8 cellular contexts compared by ENCODE assay signal in the genomic region with DNA sequence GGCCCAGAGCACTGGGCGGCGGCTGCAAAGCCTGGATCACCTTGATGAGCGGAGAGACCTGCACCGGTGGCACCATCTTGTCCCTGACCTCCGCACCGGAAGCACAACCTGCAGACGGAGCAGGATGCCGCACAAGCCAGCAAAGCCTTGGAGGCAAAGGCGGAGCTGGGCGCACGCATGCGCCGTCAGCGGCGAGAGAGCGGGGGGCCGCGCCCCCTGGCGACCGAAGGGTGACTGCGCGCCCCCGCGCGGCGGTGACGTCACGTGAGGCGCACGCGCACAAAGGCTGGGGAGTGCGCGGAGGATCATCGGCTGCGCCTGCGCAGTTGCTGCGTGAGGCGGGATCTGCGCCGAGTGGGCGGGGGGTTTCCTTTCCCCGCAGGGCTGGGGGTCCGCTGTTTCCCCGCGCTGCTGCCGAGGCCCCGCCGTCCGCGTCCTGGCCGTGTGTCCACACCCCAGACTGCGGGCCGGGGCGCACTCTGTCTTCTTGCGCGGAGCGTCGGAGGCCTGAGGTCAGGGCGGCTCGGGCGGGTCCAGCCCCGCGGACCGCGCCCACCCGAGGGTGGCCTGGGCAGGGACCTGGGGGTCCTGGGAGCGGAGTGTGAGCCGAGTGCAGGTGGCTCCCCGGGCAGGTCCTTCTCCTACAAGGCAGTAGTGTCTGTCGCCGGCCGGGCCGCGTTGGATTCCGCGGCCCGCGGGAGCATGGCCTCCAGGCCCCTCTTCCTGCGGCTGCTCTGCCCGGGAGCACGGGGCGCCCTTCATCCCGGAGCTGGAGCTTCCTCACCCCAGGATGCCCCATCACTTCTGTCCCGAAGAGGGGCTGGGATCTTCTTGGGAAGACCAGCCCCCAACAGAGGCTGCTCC. TPM values are rescaled to one million over a fixed set of nuclear protein-coding genes. Genes with fewer than 3 reads are reported as not detected.
A peak's percentile ranks its signal among the peaks of the same experiment; 100 is the strongest.
DNase-seq lines count a peak whose midpoint lies in the region; ATAC-seq and TF ChIP-seq lines count a peak whose summit lies in the region.

Gene ATP5ME (minus strand): TSS at position 105 of the 864 bp plus-strand sequence. CDS start 29 bp downstream, at position 76.
A gene with protein sequence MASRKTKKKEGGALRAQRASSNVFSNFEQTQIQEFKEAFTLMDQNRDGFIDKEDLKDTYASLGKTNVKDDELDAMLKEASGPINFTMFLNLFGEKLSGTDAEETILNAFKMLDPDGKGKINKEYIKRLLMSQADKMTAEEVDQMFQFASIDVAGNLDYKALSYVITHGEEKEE (plus strand): TSS at position 371 of the 864 bp plus-strand sequence. CDS start 3,485 bp downstream, outside the sequence.

- TF ChIP-seq EP300 in SK-N-SH (IDR thresholded peaks at IDR 0.05; ENCODE audit: borderline replicate concordance in 1 of 2, low read depth in 1 of 2, low read length in 1 of 2), result no peak

- H3K4me1 Mint-ChIP-seq in activated naive CD4-positive, alpha-beta T cell treated with anti-CD3 and anti-CD28 coated beads, Interleukin-2, amount 50 U/mL, for 24 hours, result peaks cover 5% of the 10 kb centered on the region

- TF ChIP-seq POLR2A in testis (IDR thresholded peaks at IDR 0.05), result peak; percentile 59

- H3F3A ChIP-seq in SK-N-SH (replicated peaks; ENCODE audit: insufficient read depth), result no peaks in the 10 kb centered on the region

- POLR2A ChIA-PET in SK-N-SH (lab: Yijun Ruan, JAX), result interaction anchor here (1.0 to 2.5 kb wide), 3 partner anchors 8 to 10 kb away, joined by 4 to 24 read pairs (median 8); no protein-coding TSS in a partner anchor

- H3K27ac Mint-ChIP-seq in activated naive CD4-positive, alpha-beta T cell treated with anti-CD3 and anti-CD28 coated beads, Interleukin-2, amount 50 U/mL, for 24 hours, result peak within 1 kb of the TSS; percentile 92

- 0% methylated on average over 15 of the region's 84 CpGs for WGBS in SK-N-SH (ENCODE audit: low lambda C conversion rate)
- 0% methylated on average over 2 to 61 of the region's 84 CpGs for WGBS in testis, 2 donors

- H3K27me3 ChIP-seq in SK-N-SH (ENCODE audit: insufficient read depth), result no peaks in the 10 kb centered on the region
- H3K27me3 ChIP-seq in testis, result no peaks in the 10 kb centered on the region

- peak within 1 kb of the TSS; percentile 72 for H2AFZ ChIP-seq in SK-N-SH (ENCODE audit: low read depth)

- H3K36me3 Mint-ChIP-seq in activated naive CD4-positive, alpha-beta T cell treated with anti-CD3 and anti-CD28 coated beads, Interleukin-2, amount 50 U/mL, for 24 hours, result peaks cover 4% of the 10 kb centered on the region

- peak within 1 kb of the TSS; percentile 88 for H3K4me3 Mint-ChIP-seq in activated naive CD4-positive, alpha-beta T cell treated with anti-CD3 and anti-CD28 coated beads, Interleukin-2, amount 50 U/mL, for 24 hours

- intact Hi-C loops in testis (cut with DNase I; ENCODE audit: low total_unique reads), result no loop called here

- CTCF ChIA-PET in SK-N-SH (lab: Yijun Ruan, JAX), result interaction anchor here (0.6 to 2.8 kb wide), 12 partner anchors 10 to 955 kb away, joined by 3 to 20 read pairs (median 4); no protein-coding TSS in a partner anchor

- H3K27ac ChIP-seq in SK-N-SH (ENCODE audit: low read depth in 2 of 2, low read length in 1 of 2) (peak within 1 kb of the TSS; percentile 63 to 84), testis (peak within 1 kb of the TSS; percentile 96 to 97)

- TF ChIP-seq CTCF in GM10266 (IDR thresholded peaks at IDR 0.05; ENCODE audit: control insufficient read depth, insufficient read depth, low read depth, missing control alignments) (peak; percentile 98), SK-N-SH (IDR thresholded peaks at IDR 0.05) (peak; percentile 82), omental fat pad (IDR thresholded peaks at IDR 0.05) (peak in 2 of 3 donors; percentile 44 to 70), testis (IDR thresholded peaks at IDR 0.05) (peak; percentile 79 to 98 (median 98))

- H3K9me3 ChIP-seq in SK-N-SH (no peaks in the 10 kb centered on the region), testis (no peaks in the 10 kb centered on the region)

- peak; percentile 49 for TF ChIP-seq RAD21 in SK-N-SH (IDR thresholded peaks at IDR 0.05; ENCODE audit: low read length)

- H3K4me3 ChIP-seq in SK-N-SH (ENCODE audit: low read depth in 2 of 2, low read length in 1 of 2) (peak within 1 kb of the TSS; percentile 87 to 95), testis (peak within 1 kb of the TSS; percentile 92 to 99)

- peak within 1 kb of the TSS; percentile 99 for H3K4me2 ChIP-seq in SK-N-SH

- DNase-seq in GM10266 (ENCODE audit: extremely low spot score), result peak; percentile 100
- DNase-seq in NCI-H1048 (lab: John Stamatoyannopoulos, UW), result peak; percentile 89
- DNase-seq in SK-N-SH, result peak; percentile 100
- peak; percentile 97 for DNase-seq in glomerular visceral epithelial cell (ENCODE audit: extremely low spot score)
- peak; percentile 95 for DNase-seq in omental fat pad (ENCODE audit: low spot score)
- DNase-seq in testis, result peak; percentile 97

- peaks cover 28% of the 10 kb centered on the region for H3K79me2 ChIP-seq in SK-N-SH (ENCODE audit: insufficient read depth)

- H3K27me3 Mint-ChIP-seq in activated naive CD4-positive, alpha-beta T cell treated with anti-CD3 and anti-CD28 coated beads, Interleukin-2, amount 50 U/mL, for 24 hours, result no peaks in the 10 kb centered on the region

- ATAC-seq in HG02588 (IDR thresholded peaks at IDR 0.05; ENCODE audit: unreplicated experiment) (peak; percentile 78), omental fat pad (ENCODE audit: low FRiP score) (peak; percentile 93)

- H3K9ac ChIP-seq in SK-N-SH, result peak within 1 kb of the TSS; percentile 96

- H3K36me3 ChIP-seq in SK-N-SH (replicated peaks in 1 of 2; ENCODE audit: control insufficient read depth in 1 of 2, insufficient read depth in 2 of 2, low read length in 1 of 2) (peaks cover 13 to 18% of the 10 kb centered on the region in 2 experiments), testis (ENCODE audit: low read depth, missing control alignments) (no peaks in the 10 kb centered on the region)

- H3K4me1 ChIP-seq in SK-N-SH (ENCODE audit: control insufficient read depth in 1 of 2, insufficient read depth in 2 of 2, low read depth in 1 of 2, low read length in 1 of 2), result peaks cover 6 to 22% of the 10 kb centered on the region in 2 experiments; a peak in 1 of 4 replicates
- peaks cover 21% of the 10 kb centered on the region for H3K4me1 ChIP-seq in testis

- no peaks in the 10 kb centered on the region for H3K9me2 ChIP-seq in SK-N-SH

- H3K9me3 Mint-ChIP-seq in activated naive CD4-positive, alpha-beta T cell treated with anti-CD3 and anti-CD28 coated beads, Interleukin-2, amount 50 U/mL, for 24 hours, result no peaks in the 10 kb centered on the region

- no peaks in the 10 kb centered on the region for H4K20me1 ChIP-seq in SK-N-SH (ENCODE audit: insufficient read depth)

TF ChIP-seq in SK-N-SH, 30 proteins besides CTCF, POLR2A, EP300 and RAD21 (continues in another document):
- TF ChIP-seq JUND (IDR thresholded peaks at IDR 0.05) (no peak), ELF1 (IDR thresholded peaks at IDR 0.05) (no peak), RFX5 (IDR thresholded peaks at IDR 0.05; ENCODE audit: low read length) (0 out of 2 replicates have a peak, but pooled peaks have one; percentile 65), MEF2A (IDR thresholded peaks at IDR 0.05; ENCODE audit: borderline replicate concordance, low read depth) (no peak), MXI1 (IDR thresholded peaks at IDR 0.05; ENCODE audit: low read depth, low read length) (peak; percentile 65), SIN3A (IDR thresholded peaks at IDR 0.05; ENCODE audit: borderline replicate concordance, low read depth, low read length) (peak; percentile 39; the same call in 1 of the 2 replicates), RXRA (IDR thresholded peaks at IDR 0.05; ENCODE audit: borderline replicate concordance, low read depth) (no peak), EZH2phosphoT487 (IDR thresholded peaks at IDR 0.05; ENCODE audit: borderline replicate concordance, low read depth) (no peak), TCF12 (IDR thresholded peaks at IDR 0.05) (no peak), FOSL2 (IDR thresholded peaks at IDR 0.05; ENCODE audit: borderline replicate concordance, low read depth) (no peak), USF2 (IDR thresholded peaks at IDR 0.05; ENCODE audit: borderline replicate concordance, low read depth, low read length) (peak; percentile 53; the same call in 1 of the 2 replicates)
- TF ChIP-seq, protein P1, sequence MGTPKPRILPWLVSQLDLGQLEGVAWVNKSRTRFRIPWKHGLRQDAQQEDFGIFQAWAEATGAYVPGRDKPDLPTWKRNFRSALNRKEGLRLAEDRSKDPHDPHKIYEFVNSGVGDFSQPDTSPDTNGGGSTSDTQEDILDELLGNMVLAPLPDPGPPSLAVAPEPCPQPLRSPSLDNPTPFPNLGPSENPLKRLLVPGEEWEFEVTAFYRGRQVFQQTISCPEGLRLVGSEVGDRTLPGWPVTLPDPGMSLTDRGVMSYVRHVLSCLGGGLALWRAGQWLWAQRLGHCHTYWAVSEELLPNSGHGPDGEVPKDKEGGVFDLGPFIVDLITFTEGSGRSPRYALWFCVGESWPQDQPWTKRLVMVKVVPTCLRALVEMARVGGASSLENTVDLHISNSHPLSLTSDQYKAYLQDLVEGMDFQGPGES (IDR thresholded peaks at IDR 0.05; ENCODE audit: low read depth, low read length), result no peak

RNA-seq across cellular contexts. Expression of gene ATP5ME, which starts in this region (rescaled TPM):
- 976 and 1,185 TPM in 2 replicates for polyA plus RNA-seq in SK-N-SH (2012; rRNA removed)
- 1,140 and 1,209 TPM in 2 replicates for polyA plus RNA-seq in SK-N-SH (2012; cell fraction: cytosol; rRNA removed)
- polyA plus RNA-seq in SK-N-SH (2012; cell fraction: nucleus; rRNA removed), result 266 and 644 TPM in 2 replicates
- total RNA-seq in omental fat pad, result 100 to 1,000 TPM in 2 of 4 donors, 10 to 100 TPM in 2; 54.3 to 147 (median 107) TPM
- 100 to 1,000 TPM; 123 to 139 TPM for total RNA-seq in testis
- 299 TPM for polyA plus RNA-seq in testis (ENCODE audit: insufficient read depth, low read depth, low replicate concordance)

RNA-seq across cellular contexts. Expression of the second gene that starts in this region (rescaled TPM):
- polyA plus RNA-seq in SK-N-SH (2012; rRNA removed) (46.9 and 51.7 TPM in 2 replicates), testis (ENCODE audit: insufficient read depth, low read depth, low replicate concordance) (33.9 TPM)
- polyA plus RNA-seq in SK-N-SH (2012; cell fraction: cytosol; rRNA removed), result 38.1 and 40.2 TPM in 2 replicates
- polyA plus RNA-seq in SK-N-SH (2012; cell fraction: nucleus; rRNA removed), result 157 and 191 TPM in 2 replicates
- total RNA-seq in omental fat pad (10 to 100 TPM in 1 of 4 donors, 1 to 10 TPM in 3; 8.7 to 19.0 (median 9.4) TPM), testis (10 to 100 TPM; 34.2 to 45.0 TPM)

Comparison
In these comparisons a context has a peak if more than half of its experiments do, and no peak if none do; other contexts are left out.
1. Peak in every context shown above with its lines: DNase-seq, ATAC-seq, H3K4me3 ChIP-seq and H3K27ac ChIP-seq.